10 cellular contexts compared by ENCODE assay signal in genomic region chr20:62030834-62031434, GRCh38. TPM values are rescaled to one million over a fixed set of nuclear protein-coding genes. Genes with fewer than 3 reads are reported as not detected.
DNase-seq lines count a peak whose midpoint lies in the region; ATAC-seq, FAIRE-seq and TF ChIP-seq lines count a peak whose summit lies in the region.
"Had no signal": no experiment of that assay in that cellular context is flagged by ENCODE, and none has a peak within 500 bp of the region (broad histone marks: within the 10 kb centered on the region; RNA-seq: fewer than 3 reads in every experiment).

No MANE protein-coding gene starts in this region.

- no peak overlapping the region for H3K9ac ChIP-seq in kidney (ENCODE audit: low read length in 2 of 2)

- intact Hi-C loops in kidney (cut with DNase I) = no loop called here

- peaks cover 23 to 27% of the 10 kb centered on the region in 2 donors for H3K4me1 ChIP-seq in kidney (ENCODE audit: control insufficient read depth in 1 of 2, insufficient read depth in 1 of 2, low read depth in 1 of 2, low read length in 2 of 2)

- H3K4me3 ChIP-seq in GM12865 (ENCODE audit: low read depth, low read length) (no peak overlapping the region), kidney (ENCODE audit: low read length in 2 of 2) (no peak overlapping the region)

- DNase-seq in GM12865 (ENCODE audit: low read depth) (peak; percentile 74), T follicular helper cell (ENCODE audit: low read depth) (peak; percentile 17), kidney (peak; percentile 56), mesenteric fat pad (ENCODE audit: low spot score) (no peak), kidney glomerular epithelial cell (lab: John Stamatoyannopoulos, UW) (no peak), H4 (ENCODE audit: low spot score) (no peak)
- DNase-seq: hippocampal formation, NCI-H2081 had no signal

- no peaks in the 10 kb centered on the region for H3K36me3 ChIP-seq in kidney (ENCODE audit: control insufficient read depth in 1 of 2, insufficient read depth in 2 of 2, low read length in 2 of 2)

- ATAC-seq in GM21723 (IDR thresholded peaks at IDR 0.05; ENCODE audit: unreplicated experiment) (peak; percentile 64), GM18873 (IDR thresholded peaks at IDR 0.05; ENCODE audit: low FRiP score, unreplicated experiment) (no peak)

- TF ChIP-seq CTCF in GM12865 (IDR thresholded peaks at IDR 0.05; ENCODE audit: insufficient read depth, low read depth, low read length, missing control alignments) = no peak
- no peak for TF ChIP-seq CTCF in kidney (IDR thresholded peaks at IDR 0.05; ENCODE audit: borderline replicate concordance, extremely low read depth, insufficient read depth)

- H3K27ac ChIP-seq in kidney (ENCODE audit: low read depth in 2 of 2, low read length in 2 of 2) = no peak overlapping the region

- H3K9me3 ChIP-seq in kidney (ENCODE audit: control insufficient read depth in 1 of 2, low read length in 2 of 2) = no peaks in the 10 kb centered on the region

- FAIRE-seq in kidney (lab: Jason Lieb, UNC) = no peak

RNA-seq across cellular contexts. Expression of gene TAF4, which starts 34.7 kb away (rescaled TPM):
- total RNA-seq in kidney (18.4 TPM), mesenteric fat pad (13.0 TPM)
- polyA plus RNA-seq in kidney (ENCODE audit: insufficient read depth, low read depth, low replicate concordance) = 3.7 TPM
- total RNA-seq in H4 (2014; rRNA removed; shearing (Covaris generic)) = 2.0 and 4.9 TPM in 2 replicates

Comparison
In these comparisons a context has a peak if more than half of its experiments do, and no peak if none do; other contexts are left out.
1. DNase-seq: peak in GM12865 (single experiment), T follicular helper cell (single experiment) and kidney (single experiment); none in mesenteric fat pad (single experiment), kidney glomerular epithelial cell (single experiment) and H4 (single experiment).